ENCODE assay signal across 7 cellular contexts in the genomic region with DNA sequence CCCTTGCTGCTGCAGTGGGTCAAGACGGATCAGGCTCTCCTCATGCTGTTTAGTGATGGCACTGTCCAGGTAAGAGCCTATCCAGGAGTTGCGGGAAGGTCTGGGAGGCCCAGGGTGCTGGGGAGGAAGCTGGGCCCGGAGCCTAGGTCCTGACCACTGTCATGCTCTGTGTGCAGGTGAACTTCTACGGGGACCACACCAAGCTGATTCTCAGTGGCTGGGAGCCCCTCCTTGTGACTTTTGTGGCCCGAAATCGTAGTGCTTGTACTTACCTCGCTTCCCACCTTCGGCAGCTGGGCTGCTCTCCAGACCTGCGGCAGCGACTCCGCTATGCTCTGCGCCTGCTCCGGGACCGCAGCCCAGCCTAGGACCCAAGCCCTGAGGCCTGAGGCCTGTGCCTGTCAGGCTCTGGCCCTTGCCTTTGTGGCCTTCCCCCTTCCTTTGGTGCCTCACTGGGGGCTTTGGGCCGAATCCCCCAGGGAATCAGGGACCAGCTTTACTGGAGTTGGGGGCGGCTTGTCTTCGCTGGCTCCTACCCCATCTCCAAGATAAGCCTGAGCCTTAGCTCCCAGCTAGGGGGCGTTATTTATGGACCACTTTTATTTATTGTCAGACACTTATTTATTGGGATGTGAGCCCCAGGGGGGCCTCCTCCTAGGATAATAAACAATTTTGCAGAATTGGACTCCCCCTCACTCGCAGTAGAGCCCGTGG. TPM values are rescaled to one million over a fixed set of nuclear protein-coding genes. Genes with fewer than 3 reads are reported as not detected.
DNase-seq lines count a peak whose midpoint lies in the region; ATAC-seq, FAIRE-seq and TF ChIP-seq lines count a peak whose summit lies in the region.
"Had no signal": no experiment of that assay in that cellular context is flagged by ENCODE, and none has a peak within 500 bp of the region (broad histone marks: within the 10 kb centered on the region; RNA-seq: fewer than 3 reads in every experiment).

No MANE protein-coding gene starts in this region.

- H3K4me1 Mint-ChIP-seq in neural crest cell, result peaks cover 55% of the 10 kb centered on the region

- DNase-seq in GM12891 (ENCODE audit: insufficient read length, low spot score) (no peak), GM12878 (ENCODE audit: low read depth, low spot score) (no peak), neural crest cell (ENCODE audit: low read depth, low spot score) (no peak), iPS-NIHi11 (ENCODE audit: low spot score) (no peak), MV-4-11 (lab: John Stamatoyannopoulos, UW) (no peak)
- DNase-seq: NCI-H1436 had no signal

- POLR2A ChIA-PET in GM12878 (lab: Charles Lee), result interaction anchor here (0.6 to 1.4 kb wide), 2 partner anchors 8 to 456 kb away, joined by 3 to 4 read pairs; no protein-coding TSS in a partner anchor

- WGBS in GM12878 (ENCODE audit: insufficient coverage, insufficient replicate concordance, low lambda C conversion rate, missing lambda C conversion rate), result 91% methylated on average over 20 of the region's 20 CpGs

- RAD21 ChIA-PET in GM12878 (lab: Charles Lee; ENCODE audit: unreplicated experiment), result no interaction called here

- intact Hi-C loops in GM12878 (cut with micrococcal nuclease; ENCODE audit: unreplicated experiment), result no loop called here

- TF ChIP-seq RAD21 in GM12878 (IDR thresholded peaks at IDR 0.05; ENCODE audit: insufficient read depth, low read depth, low read length), result no peak

- CTCF ChIA-PET in GM12878 (lab: Yijun Ruan, JAX), result interaction anchor here (0.9 kb wide), 1 partner anchor 13 kb away, joined by 3 read pairs; no protein-coding TSS in a partner anchor

- H3K36me3 Mint-ChIP-seq in neural crest cell (ENCODE audit: low read depth), result peaks cover 9% of the 10 kb centered on the region

- BruUV-seq in GM12878 (replicated peaks; lab: Mats Ljungman, UMichigan), result no TSS peak

- H3K4me1 ChIP-seq in GM12878 (ENCODE audit: control insufficient read depth, insufficient read depth, low read length), result peaks cover 55% of the 10 kb centered on the region

- TF ChIP-seq CTCF in GM12878 (IDR thresholded peaks at IDR 0.05 in 2 of 3, conservative IDR thresholded peaks at IDR 0.05 in 1 of 3; ENCODE audit: control insufficient read depth in 2 of 3, extremely low read depth in 1 of 3, insufficient read depth in 1 of 3, low read depth in 3 of 3, low read length in 3 of 3) (no peak), neural crest cell (conservative IDR thresholded peaks at IDR 0.05) (no peak)

- peaks cover 6 to 9% of the 10 kb centered on the region in 2 experiments for H3K36me3 ChIP-seq in GM12878 (ENCODE audit: control insufficient read depth in 2 of 2, insufficient read depth in 2 of 2, low read length in 1 of 2)

- H3K27ac ChIP-seq in GM12878 (ENCODE audit: control insufficient read depth, insufficient read depth), result no peak overlapping the region

- no peaks in the 10 kb centered on the region for H3K9me3 ChIP-seq in GM12878 (replicated peaks; ENCODE audit: control insufficient read depth, insufficient read depth, low read length)

- SMC1A ChIA-PET in GM12878 (lab: Charles Lee; ENCODE audit: uncharacterized antibody, unreplicated experiment), result interaction anchor here (0.6 to 0.7 kb wide), 2 partner anchors 268 to 495 kb away, joined by 3 to 4 read pairs; no protein-coding TSS in a partner anchor

- H2AFZ ChIP-seq in GM12878 (ENCODE audit: control insufficient read depth, low read depth, low read length), result no peak overlapping the region

- ATAC-seq in GM12878 (no peak), GM18517 (IDR thresholded peaks at IDR 0.05; ENCODE audit: unreplicated experiment) (no peak)

- no peak overlapping the region for H3K27ac Mint-ChIP-seq in neural crest cell (ENCODE audit: unreplicated experiment)

- TF ChIP-seq EP300 in GM12878 (IDR thresholded peaks at IDR 0.05; ENCODE audit: borderline replicate concordance in 1 of 2, control insufficient read depth in 1 of 2, low read depth in 2 of 2, low read length in 2 of 2), result no peak

- no peaks in the 10 kb centered on the region for H3K27me3 ChIP-seq in GM12878 (replicated peaks in 1 of 2; ENCODE audit: control insufficient read depth in 2 of 2, insufficient read depth in 2 of 2, low read length in 1 of 2)

- H4K20me1 ChIP-seq in GM12878 (ENCODE audit: control insufficient read depth, insufficient read depth), result no peaks in the 10 kb centered on the region

- H3K4me3 ChIP-seq in GM12878, result no peak overlapping the region

- in situ Hi-C loops in GM12878 (cut with MboI), result loop anchor here (5.0 kb wide), 1 partner anchor 73 kb away; a partner anchor contains a TSS

- FAIRE-seq in GM12891 (lab: Jason Lieb, UNC), result no peak
- no peak for FAIRE-seq in GM12878 (lab: Jason Lieb, UNC)

- no peak overlapping the region for H3K4me2 ChIP-seq in GM12878 (ENCODE audit: control insufficient read depth, insufficient read depth)

- peaks cover 17% of the 10 kb centered on the region for H3K79me2 ChIP-seq in GM12878 (ENCODE audit: control insufficient read depth, insufficient read depth, low read length)

- TF ChIP-seq POLR2A in GM12891 (IDR thresholded peaks at IDR 0.05; ENCODE audit: low read depth, low read length), result 0 out of 2 replicates have a peak, but pooled peaks have one; percentile 33
- 0 out of 2 replicates have a peak, but pooled peaks have one; percentile 1 for TF ChIP-seq POLR2A in GM12878 (IDR thresholded peaks at IDR 0.05; ENCODE audit: low read depth, low read length)

- H3K27me3 Mint-ChIP-seq in neural crest cell (ENCODE audit: low read depth), result peaks cover 4% of the 10 kb centered on the region

- peak overlapping the region; percentile 47 for H3K4me3 Mint-ChIP-seq in neural crest cell

- no peaks in the 10 kb centered on the region for H3K9me3 Mint-ChIP-seq in neural crest cell

- no peak overlapping the region for H3K9ac ChIP-seq in GM12878 (ENCODE audit: control insufficient read depth, insufficient read depth, low read length)

RNA-seq across cellular contexts. Expression of a gene that starts 1.7 kb away (rescaled TPM):
- polyA plus RNA-seq in GM12891 (2012; ENCODE audit: low read depth, missing spikeins), result 0.17 TPM
- 1.3 TPM in 1 of 2 replicates, not detected in the other for total RNA-seq in GM12878 (2013; cell fraction: nucleolus; rRNA removed)
- total RNA-seq in GM12878 (2014; rRNA removed), result not detected in 2 replicates
- total RNA-seq in GM12878 (2014; rRNA removed; fragmentation: Illumina TruSeq; extraction: Trizol), result not detected in 2 replicates
- 0.28 and 0.45 TPM in 2 replicates for total RNA-seq in GM12878 (2021)
- polyA plus RNA-seq in GM12878 (2011; ENCODE audit: low read depth), result not detected
- not detected in 2 replicates for polyA plus RNA-seq in GM12878 (2011; rRNA removed)
- 0.10 TPM in 1 of 2 replicates, not detected in the other for polyA plus RNA-seq in GM12878 (2011; cell fraction: cytosol; rRNA removed)
- polyA plus RNA-seq in GM12878 (2011; cell fraction: nucleus; rRNA removed), result 0.22 TPM in 1 of 2 replicates, not detected in the other
- polyA plus RNA-seq in GM12878 (2012), result not detected in 2 replicates
- polyA plus RNA-seq in GM12878 (2014; fragmentation: Illumina TruSeq; extraction: Trizol), result not detected in 2 replicates
- not detected for polyA plus RNA-seq in GM12878 (2014; fragmentation: Nextera tagmentation; extraction: Ambion mirVana)
- not detected in 2 replicates for polyA plus RNA-seq in GM12878 (2014; rRNA removed)
- under 1 TPM in 1 of 2 experiments, not detected in 1; 0.23 TPM for polyA plus RNA-seq in GM12878 (2016; fragmentation: Nextera tagmentation; extraction: Ambion mirVana)
- polyA minus RNA-seq in GM12878 (2011; rRNA and poly(A)+ RNA removed), result not detected in 2 replicates
- polyA minus RNA-seq in GM12878 (2011; cell fraction: cytosol; rRNA and poly(A)+ RNA removed), result not detected in 2 replicates
- polyA minus RNA-seq in GM12878 (2011; cell fraction: nucleus; rRNA and poly(A)+ RNA removed), result 0.57 and 0.60 TPM in 2 replicates
- total RNA-seq in neural crest cell, result not detected in 2 replicates

RNA-seq across cellular contexts. Expression of a gene that starts 2.9 kb away (rescaled TPM):
- 1.6 TPM for polyA plus RNA-seq in GM12891 (2012; ENCODE audit: low read depth, missing spikeins)
- 3.8 and 5.1 TPM in 2 replicates for total RNA-seq in GM12878 (2013; cell fraction: nucleolus; rRNA removed)
- total RNA-seq in GM12878 (2014; rRNA removed) (0.44 and 1.1 TPM in 2 replicates), GM12878 (2014; rRNA removed; fragmentation: Illumina TruSeq; extraction: Trizol) (0.18 and 0.45 TPM in 2 replicates), GM12878 (2021) (1.6 and 2.7 TPM in 2 replicates), neural crest cell (5.5 and 6.5 TPM in 2 replicates)
- polyA plus RNA-seq in GM12878 (2011; ENCODE audit: low read depth), result 0.41 TPM
- polyA plus RNA-seq in GM12878 (2011; rRNA removed) (0.30 and 0.67 TPM in 2 replicates), GM12878 (2014; fragmentation: Illumina TruSeq; extraction: Trizol) (0.29 and 0.37 TPM in 2 replicates), GM12878 (2014; fragmentation: Nextera tagmentation; extraction: Ambion mirVana) (under 1 TPM; 0.13 to 0.40 TPM), GM12878 (2014; rRNA removed) (1.0 and 3.0 TPM in 2 replicates), GM12878 (2016; fragmentation: Nextera tagmentation; extraction: Ambion mirVana) (under 1 TPM; 0.18 to 0.23 TPM)
- 0.89 and 1.0 TPM in 2 replicates for polyA plus RNA-seq in GM12878 (2011; cell fraction: cytosol; rRNA removed)
- 3.0 and 3.1 TPM in 2 replicates for polyA plus RNA-seq in GM12878 (2011; cell fraction: nucleus; rRNA removed)
- polyA plus RNA-seq in GM12878 (2012), result 0.63 and 1.0 TPM in 2 replicates
- polyA minus RNA-seq in GM12878 (2011; rRNA and poly(A)+ RNA removed), result 0.80 and 1.2 TPM in 2 replicates
- polyA minus RNA-seq in GM12878 (2011; cell fraction: cytosol; rRNA and poly(A)+ RNA removed), result 1.1 TPM in 1 of 2 replicates, not detected in the other
- polyA minus RNA-seq in GM12878 (2011; cell fraction: nucleus; rRNA and poly(A)+ RNA removed), result 1.6 and 3.2 TPM in 2 replicates

RNA-seq across cellular contexts. Expression of a gene that starts 5.3 kb away (rescaled TPM):
- 16.7 TPM for polyA plus RNA-seq in GM12891 (2012; ENCODE audit: low read depth, missing spikeins)
- 46.1 and 49.0 TPM in 2 replicates for total RNA-seq in GM12878 (2013; cell fraction: nucleolus; rRNA removed)
- total RNA-seq in GM12878 (2014; rRNA removed) (19.9 and 23.1 TPM in 2 replicates), GM12878 (2014; rRNA removed; fragmentation: Illumina TruSeq; extraction: Trizol) (8.1 and 9.0 TPM in 2 replicates), GM12878 (2021) (16.5 and 20.9 TPM in 2 replicates), neural crest cell (15.3 and 15.7 TPM in 2 replicates)
- polyA plus RNA-seq in GM12878 (2011; ENCODE audit: low read depth), result 5.7 TPM
- polyA plus RNA-seq in GM12878 (2011; rRNA removed) (6.4 and 11.6 TPM in 2 replicates), GM12878 (2014; fragmentation: Illumina TruSeq; extraction: Trizol) (5.4 and 9.3 TPM in 2 replicates), GM12878 (2014; fragmentation: Nextera tagmentation; extraction: Ambion mirVana) (1 to 10 TPM; 1.5 to 1.9 TPM), GM12878 (2014; rRNA removed) (23.2 and 29.2 TPM in 2 replicates), GM12878 (2016; fragmentation: Nextera tagmentation; extraction: Ambion mirVana) (10 to 100 TPM; 12.5 to 17.5 TPM)
- polyA plus RNA-seq in GM12878 (2011; cell fraction: cytosol; rRNA removed), result 15.5 and 18.4 TPM in 2 replicates
- 86.8 and 98.6 TPM in 2 replicates for polyA plus RNA-seq in GM12878 (2011; cell fraction: nucleus; rRNA removed)
- 12.9 and 13.7 TPM in 2 replicates for polyA plus RNA-seq in GM12878 (2012)
- polyA minus RNA-seq in GM12878 (2011; rRNA and poly(A)+ RNA removed), result 10.7 and 18.8 TPM in 2 replicates
- 7.9 and 8.8 TPM in 2 replicates for polyA minus RNA-seq in GM12878 (2011; cell fraction: cytosol; rRNA and poly(A)+ RNA removed)
- 30.6 and 52.9 TPM in 2 replicates for polyA minus RNA-seq in GM12878 (2011; cell fraction: nucleus; rRNA and poly(A)+ RNA removed)

RNA-seq across cellular contexts. Expression of a gene that starts 17.5 kb away (rescaled TPM):
- 1.7 TPM for polyA plus RNA-seq in GM12891 (2012; ENCODE audit: low read depth, missing spikeins)
- total RNA-seq in GM12878 (2013; cell fraction: nucleolus; rRNA removed), result 0.48 and 0.83 TPM in 2 replicates
- total RNA-seq in GM12878 (2014; rRNA removed), result 0.65 and 0.85 TPM in 2 replicates
- 0.40 and 0.46 TPM in 2 replicates for total RNA-seq in GM12878 (2014; rRNA removed; fragmentation: Illumina TruSeq; extraction: Trizol)
- total RNA-seq in GM12878 (2021), result 1.3 and 1.5 TPM in 2 replicates
- polyA plus RNA-seq in GM12878 (2011; ENCODE audit: low read depth), result 0.20 TPM
- 0.08 TPM in 1 of 2 replicates, not detected in the other for polyA plus RNA-seq in GM12878 (2011; rRNA removed)
- 0.03 and 0.16 TPM in 2 replicates for polyA plus RNA-seq in GM12878 (2011; cell fraction: cytosol; rRNA removed)
- 0.22 TPM in 2 replicates for polyA plus RNA-seq in GM12878 (2011; cell fraction: nucleus; rRNA removed)
- 0.76 and 1.2 TPM in 2 replicates for polyA plus RNA-seq in GM12878 (2012)
- 0.38 and 0.73 TPM in 2 replicates for polyA plus RNA-seq in GM12878 (2014; fragmentation: Illumina TruSeq; extraction: Trizol)
- polyA plus RNA-seq in GM12878 (2014; fragmentation: Nextera tagmentation; extraction: Ambion mirVana), result under 1 TPM; 0.06 to 0.20 TPM
- 0.76 and 0.94 TPM in 2 replicates for polyA plus RNA-seq in GM12878 (2014; rRNA removed)
- polyA plus RNA-seq in GM12878 (2016; fragmentation: Nextera tagmentation; extraction: Ambion mirVana), result under 1 TPM; 0.43 to 0.98 TPM
- 0.10 TPM in 1 of 2 replicates, not detected in the other for polyA minus RNA-seq in GM12878 (2011; rRNA and poly(A)+ RNA removed)
- polyA minus RNA-seq in GM12878 (2011; cell fraction: cytosol; rRNA and poly(A)+ RNA removed), result not detected in 2 replicates
- polyA minus RNA-seq in GM12878 (2011; cell fraction: nucleus; rRNA and poly(A)+ RNA removed), result 0.19 TPM in 1 of 2 replicates, not detected in the other
- total RNA-seq in neural crest cell, result 0.14 and 0.23 TPM in 2 replicates

RNA-seq across cellular contexts. Expression of a gene that starts 30.1 kb away (rescaled TPM):
- 4,239 TPM for polyA plus RNA-seq in GM12891 (2012; ENCODE audit: low read depth, missing spikeins)
- 330 and 356 TPM in 2 replicates for total RNA-seq in GM12878 (2013; cell fraction: nucleolus; rRNA removed)
- total RNA-seq in GM12878 (2014; rRNA removed) (3,351 and 3,453 TPM in 2 replicates), GM12878 (2014; rRNA removed; fragmentation: Illumina TruSeq; extraction: Trizol) (3,065 and 3,117 TPM in 2 replicates), GM12878 (2021) (3,050 and 3,180 TPM in 2 replicates), neural crest cell (2,216 and 2,317 TPM in 2 replicates)
- 4,615 TPM for polyA plus RNA-seq in GM12878 (2011; ENCODE audit: low read depth)
- polyA plus RNA-seq in GM12878 (2011; rRNA removed) (2,404 and 2,482 TPM in 2 replicates), GM12878 (2014; fragmentation: Illumina TruSeq; extraction: Trizol) (1,912 and 2,704 TPM in 2 replicates), GM12878 (2014; fragmentation: Nextera tagmentation; extraction: Ambion mirVana) (1,000 to 10,000 TPM; 2,238 to 3,059 TPM), GM12878 (2014; rRNA removed) (3,141 and 3,461 TPM in 2 replicates), GM12878 (2016; fragmentation: Nextera tagmentation; extraction: Ambion mirVana) (1,000 to 10,000 TPM; 1,296 to 1,343 TPM)
- polyA plus RNA-seq in GM12878 (2011; cell fraction: cytosol; rRNA removed), result 2,295 and 2,366 TPM in 2 replicates
- polyA plus RNA-seq in GM12878 (2011; cell fraction: nucleus; rRNA removed), result 751 and 887 TPM in 2 replicates
- polyA plus RNA-seq in GM12878 (2012), result 3,919 and 4,067 TPM in 2 replicates
- polyA minus RNA-seq in GM12878 (2011; rRNA and poly(A)+ RNA removed), result 702 and 773 TPM in 2 replicates
- 421 and 433 TPM in 2 replicates for polyA minus RNA-seq in GM12878 (2011; cell fraction: cytosol; rRNA and poly(A)+ RNA removed)
- polyA minus RNA-seq in GM12878 (2011; cell fraction: nucleus; rRNA and poly(A)+ RNA removed), result 155 and 214 TPM in 2 replicates
